In the genomic region with DNA sequence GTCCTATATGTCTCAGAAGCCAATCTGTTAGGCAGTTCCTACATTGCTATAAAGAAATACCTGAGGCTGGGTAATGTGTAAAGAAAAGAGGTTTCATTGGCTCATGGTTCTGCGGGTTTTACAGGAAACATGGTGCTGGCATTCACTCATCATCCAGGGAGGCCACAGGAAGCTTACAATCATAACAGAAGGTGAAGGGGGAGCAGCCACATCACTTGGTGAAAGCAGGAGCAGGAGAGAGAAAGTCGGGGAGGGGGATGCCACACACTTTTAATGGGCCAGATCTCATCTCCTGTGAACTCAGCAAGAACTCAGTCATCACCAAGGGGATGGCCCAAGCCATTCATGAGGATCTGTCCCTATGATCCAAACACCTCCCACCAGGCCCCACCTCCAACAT, we compare ENCODE assay signal across 17 cellular contexts.
"Had no signal": no experiment of that assay in that cellular context is flagged by ENCODE, and none has a peak within 500 bp of the region (broad histone marks: within the 10 kb centered on the region; RNA-seq: fewer than 3 reads in every experiment).

No MANE protein-coding gene starts in this region.

- H3K36me3 Mint-ChIP-seq: natural killer cell had no signal

- FAIRE-seq: islet of Langerhans had no signal

- H3K9me3 Mint-ChIP-seq: immature natural killer cell; mesothelial cell of epicardium; naive B cell; natural killer cell; stimulated activated memory B cell treated with anti-CD40 and anti-IgM and Interleukin-4, amounts not matched to agents 10 μg/mL and 1 μg/mL and 100 μg/mL, for 72 hours; stimulated activated naive CD8-positive, alpha-beta T cell treated with anti-CD3 and anti-CD28 coated beads, Interleukin-15, amount 100 ng/mL, for 72 hours; type B pancreatic cell had no signal

- H3K27ac Mint-ChIP-seq: mesothelial cell of epicardium; natural killer cell; progenitor cell of endocrine pancreas; stimulated activated memory B cell treated with anti-CD40 and anti-IgM and Interleukin-4, amounts not matched to agents 10 μg/mL and 1 μg/mL and 100 μg/mL, for 72 hours; type B pancreatic cell had no signal

- H3K4me3 Mint-ChIP-seq: immature natural killer cell; mesothelial cell of epicardium; naive B cell; natural killer cell; stimulated activated memory B cell treated with anti-CD40 and anti-IgM and Interleukin-4, amounts not matched to agents 10 μg/mL and 1 μg/mL and 100 μg/mL, for 72 hours; stimulated activated naive CD8-positive, alpha-beta T cell treated with anti-CD3 and anti-CD28 coated beads, Interleukin-15, amount 100 ng/mL, for 72 hours; type B pancreatic cell had no signal

- ATAC-seq: natural killer cell; right lobe of liver; stimulated activated memory B cell treated with anti-CD40 and anti-IgM and Interleukin-4, amounts not matched to agents 10 μg/mL and 1 μg/mL and 100 μg/mL, for 72 hours; stimulated activated naive CD8-positive, alpha-beta T cell treated with anti-CD3 and anti-CD28 coated beads, Interleukin-15, amount 100 ng/mL, for 72 hours had no signal

- H3K4me1 Mint-ChIP-seq: mesothelial cell of epicardium; stimulated activated memory B cell treated with anti-CD40 and anti-IgM and Interleukin-4, amounts not matched to agents 10 μg/mL and 1 μg/mL and 100 μg/mL, for 72 hours; stimulated activated naive CD8-positive, alpha-beta T cell treated with anti-CD3 and anti-CD28 coated beads, Interleukin-15, amount 100 ng/mL, for 72 hours had no signal

- H3K27me3 Mint-ChIP-seq: naive B cell; progenitor cell of endocrine pancreas; stimulated activated memory B cell treated with anti-CD40 and anti-IgM and Interleukin-4, amounts not matched to agents 10 μg/mL and 1 μg/mL and 100 μg/mL, for 72 hours; stimulated activated naive CD8-positive, alpha-beta T cell treated with anti-CD3 and anti-CD28 coated beads, Interleukin-15, amount 100 ng/mL, for 72 hours; type B pancreatic cell had no signal

- DNase-seq: hypothalamus; immature natural killer cell; left ventricle myocardium inferior; mesendoderm; naive B cell; natural killer cell; ovary; right lobe of liver; stimulated activated CD4-positive, alpha-beta T cell treated with anti-CD3 and anti-CD28 coated beads, Interleukin-4, amount 100 ng/mL, for 24 hours; stimulated activated naive CD4-positive, alpha-beta T cell treated with Interleukin-2 at 50 U/mL for 16 hours; stimulated activated naive CD8-positive, alpha-beta T cell treated with anti-CD3 and anti-CD28 coated beads, Interleukin-15, amount 100 ng/mL, for 72 hours; substantia nigra had no signal
